12 cellular contexts compared by ENCODE assay signal in the genomic region with DNA sequence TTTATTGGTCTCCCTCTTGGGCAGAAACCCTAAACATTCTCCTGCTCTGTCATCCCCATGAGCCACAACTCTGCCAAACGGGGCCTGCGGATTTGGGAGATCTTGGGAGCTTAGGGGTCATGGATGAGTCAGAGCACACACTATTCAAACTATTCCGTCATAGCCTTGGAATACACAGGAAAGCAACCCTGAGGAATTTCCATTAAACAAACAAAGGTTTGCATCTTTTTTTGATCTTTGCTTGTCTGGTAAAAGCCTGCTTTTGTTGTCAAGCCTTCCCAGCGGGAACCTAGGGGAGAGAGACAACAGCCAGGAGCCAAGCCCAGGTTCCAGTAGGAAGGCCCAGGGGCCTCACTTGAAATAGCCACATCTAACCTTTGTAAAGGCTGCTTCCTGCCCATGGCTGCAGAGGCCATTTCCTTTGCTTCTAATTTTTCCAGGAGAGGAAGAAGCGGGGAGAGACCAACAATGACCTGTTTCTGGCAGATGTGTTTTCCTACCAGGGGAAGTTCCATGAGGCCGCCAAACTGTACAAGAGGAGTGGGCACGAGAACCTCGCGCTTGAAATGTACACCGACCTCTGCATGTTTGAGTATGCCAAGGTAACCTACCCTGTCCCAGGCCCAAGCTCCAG. TPM values are rescaled to one million over a fixed set of nuclear protein-coding genes. Genes with fewer than 3 reads are reported as not detected.
DNase-seq lines count a peak whose midpoint lies in the region; ATAC-seq and TF ChIP-seq lines count a peak whose summit lies in the region.
"Not testable (repeated sequence)": the region's sequence is repeated elsewhere in the genome, so short reads cannot be mapped to it uniquely, and the experiment has no call there.
"Had no signal": no experiment of that assay in that cellular context is flagged by ENCODE, and none has a peak within 500 bp of the region (broad histone marks: within the 10 kb centered on the region; RNA-seq: fewer than 3 reads in every experiment).

No MANE protein-coding gene starts in this region.

- POLR2A ChIA-PET in AG04449 (lab: Yijun Ruan, JAX); HCT116 (lab: Charles Lee): not testable (repeated sequence)

- H3K36me3 Mint-ChIP-seq in nephron (ENCODE audit: low read depth): peaks cover 43% of the 10 kb centered on the region

- H3K27ac ChIP-seq in HCT116 (ENCODE audit: low read depth, low read length) (peak overlapping the region; percentile 63), brain microvascular endothelial cell (peak overlapping the region; percentile 65), smooth muscle cell (ENCODE audit: low read depth) (peak overlapping the region; percentile 94)

- not testable (repeated sequence) for H3K27me3 ChIP-seq in HCT116 (ENCODE audit: insufficient read depth, low read length); brain microvascular endothelial cell (replicated peaks); smooth muscle cell (ENCODE audit: low read depth)

- H3K9ac ChIP-seq in HCT116 (ENCODE audit: low read length): not testable (repeated sequence)
- peak overlapping the region; percentile 60 for H3K9ac ChIP-seq in smooth muscle cell (ENCODE audit: low read depth)

- H4K20me1 ChIP-seq in HCT116 (ENCODE audit: insufficient read depth); smooth muscle cell (ENCODE audit: low read depth): not testable (repeated sequence)

- DNase-seq in AG04449 (ENCODE audit: low read depth, low spot score): peak; percentile 37
- DNase-seq in HCT116 (ENCODE audit: low read depth, low spot score): peak; percentile 32
- peak; percentile 79 for DNase-seq in RPMI7951 (ENCODE audit: low read depth)
- peak; percentile 59 for DNase-seq in brain microvascular endothelial cell
- peak; percentile 81 for DNase-seq in fibroblast of gingiva (ENCODE audit: low read depth)
- peak; percentile 80 for DNase-seq in islet precursor cell
- not testable (repeated sequence) for DNase-seq in smooth muscle cell (lab: John Stamatoyannopoulos, UW; ENCODE audit: unreplicated experiment)

- H3K79me2 ChIP-seq in HCT116 (ENCODE audit: insufficient read depth, low read length); smooth muscle cell (ENCODE audit: low read depth): not testable (repeated sequence)

- in situ Hi-C loops in brain microvascular endothelial cell (cut with HindIII; ENCODE audit: low pct_ligation_motif_present, low sequenced_read_pairs): not testable (repeated sequence)

- H3K9me3 ChIP-seq in HCT116 (ENCODE audit: control insufficient read depth in 1 of 2, insufficient read depth in 1 of 2, low read depth in 1 of 2, low read length in 2 of 2); smooth muscle cell (replicated peaks; ENCODE audit: low read depth): not testable (repeated sequence)

- not testable (repeated sequence) for TF ChIP-seq CTCF in AG04449 (IDR thresholded peaks at IDR 0.05; ENCODE audit: insufficient read depth, low read length, missing control alignments); HCT116 (IDR thresholded peaks at IDR 0.05 in 2 of 3, conservative IDR thresholded peaks at IDR 0.05 in 1 of 3; ENCODE audit: borderline replicate concordance in 1 of 3, insufficient read depth in 1 of 3, low read depth in 2 of 3, low read length in 2 of 3); brain microvascular endothelial cell (IDR thresholded peaks at IDR 0.05; ENCODE audit: low read depth, low read length, missing control alignments); nephron (IDR thresholded peaks at IDR 0.05; ENCODE audit: unreplicated experiment in 3 of 3); smooth muscle cell (IDR thresholded peaks at IDR 0.05; ENCODE audit: borderline replicate concordance, insufficient read depth, poor library complexity, severe bottlenecking)

- CTCF ChIA-PET in AG04449 (lab: Yijun Ruan, JAX): interaction anchor here (0.6 to 10.7 kb wide), 6 partner anchors 107 to 336 kb away, joined by 3 to 164 read pairs (median 3); no protein-coding TSS in a partner anchor
- CTCF ChIA-PET in HCT116 (lab: Charles Lee): not testable (repeated sequence)

- not testable (repeated sequence) for H3K4me3 ChIP-seq in AG04449 (ENCODE audit: low read depth, low read length); HCT116 (replicated peaks in 1 of 2; ENCODE audit: low read depth in 1 of 2, low read length in 2 of 2); brain microvascular endothelial cell (ENCODE audit: low read depth, low read length); smooth muscle cell

- RAD21 ChIA-PET in HCT116 (lab: Charles Lee; ENCODE audit: low non-redundant PET in 1 of 2, low total read pairs in 2 of 2, uncharacterized antibody in 2 of 2, unreplicated experiment in 2 of 2): not testable (repeated sequence)

- H3K4me2 ChIP-seq in HCT116 (ENCODE audit: low read length): peak overlapping the region; percentile 54
- peak overlapping the region; percentile 49 for H3K4me2 ChIP-seq in smooth muscle cell

- intact Hi-C loops in HCT116 (cut with micrococcal nuclease): not testable (repeated sequence)

- not testable (repeated sequence) for TF ChIP-seq RAD21 in HCT116 (IDR thresholded peaks at IDR 0.05; ENCODE audit: low read depth)

- not testable (repeated sequence) for H3K9me3 Mint-ChIP-seq in nephron

- not testable (repeated sequence) for H3K27me3 Mint-ChIP-seq in nephron (ENCODE audit: low read depth)

- H3K27ac Mint-ChIP-seq in nephron: peak overlapping the region in 2 of 3 experiments; percentile 37 to 48

- not testable (repeated sequence) for H3K4me3 Mint-ChIP-seq in nephron

- BruUV-seq in HCT116 (replicated peaks; lab: Mats Ljungman, UMichigan): not testable (repeated sequence)

- not testable (repeated sequence) for H2AFZ ChIP-seq in HCT116 (ENCODE audit: low read depth, low read length, poor library complexity, severe bottlenecking); smooth muscle cell (ENCODE audit: low read depth)

- not testable (repeated sequence) for H3K36me3 ChIP-seq in HCT116 (ENCODE audit: control insufficient read depth in 1 of 2, insufficient read depth in 2 of 2, low read length in 2 of 2); brain microvascular endothelial cell (replicated peaks); smooth muscle cell (ENCODE audit: low read depth)

- H3K9me2 ChIP-seq in HCT116 (ENCODE audit: insufficient read depth): not testable (repeated sequence)

- peak; percentile 79 for ATAC-seq in HCT116

- WGBS in smooth muscle cell (ENCODE audit: low lambda C conversion rate): 44% methylated on average over 10 of the region's 10 CpGs

- H3K4me1 ChIP-seq in HCT116 (ENCODE audit: control insufficient read depth in 1 of 2, insufficient read depth in 2 of 2, low read length in 2 of 2) (peaks cover 9 to 28% of the 10 kb centered on the region in 2 experiments), smooth muscle cell (ENCODE audit: low read depth) (peaks cover 12% of the 10 kb centered on the region)

- peaks cover 27% of the 10 kb centered on the region for H3F3A ChIP-seq in smooth muscle cell (ENCODE audit: low read depth)

- TF ChIP-seq POLR2A in HCT116 (IDR thresholded peaks at IDR 0.05; ENCODE audit: borderline replicate concordance, extremely low read depth, insufficient read depth, insufficient read length): not testable (repeated sequence)

- H3K4me1 Mint-ChIP-seq in nephron: peaks cover 21% of the 10 kb centered on the region

TF ChIP-seq in HCT116, 20 proteins besides CTCF, POLR2A, EP300 and RAD21:
- TF ChIP-seq JUND (IDR thresholded peaks at IDR 0.05) (peak; percentile 43; the same call in 1 of the 2 replicates), TCF7L2 (IDR thresholded peaks at IDR 0.05; ENCODE audit: borderline replicate concordance, extremely low read depth, insufficient read depth, insufficient read length) (peak; percentile 44), FOSL1 (IDR thresholded peaks at IDR 0.05; ENCODE audit: low read depth) (peak; percentile 43; the same call in 1 of the 2 replicates)

RNA-seq across cellular contexts. Expression of a gene that starts 33.3 kb away (rescaled TPM):
- total RNA-seq in HCT116 (2021; ENCODE audit: unreplicated experiment): not detected
- polyA plus RNA-seq in HCT116 (2012): not detected in 2 replicates
- not detected in 2 replicates for total RNA-seq in RPMI7951 (2014; rRNA removed; shearing (Covaris generic))
- total RNA-seq in smooth muscle cell: 0.63 TPM in 1 of 2 replicates, not detected in the other
- not detected in 2 replicates for polyA plus RNA-seq in smooth muscle cell
- total RNA-seq: activated T-helper 17 cell treated with anti-CD3 and anti-CD28 coated beads, Interleukin-2, amount 50 U/mL, for 72 hours; Calu3; mesenteric fat pad; NCI-H460 had no signal

RNA-seq across cellular contexts. Expression of a gene that starts 47.9 kb away (rescaled TPM):
- total RNA-seq in HCT116 (2021; ENCODE audit: unreplicated experiment): not detected
- polyA plus RNA-seq in HCT116 (2012): not detected in 2 replicates
- total RNA-seq in RPMI7951 (2014; rRNA removed; shearing (Covaris generic)): not detected in 2 replicates
- total RNA-seq in smooth muscle cell: not detected in 2 replicates
- not detected in 2 replicates for polyA plus RNA-seq in smooth muscle cell
- total RNA-seq: activated T-helper 17 cell treated with anti-CD3 and anti-CD28 coated beads, Interleukin-2, amount 50 U/mL, for 72 hours; Calu3; mesenteric fat pad; NCI-H460 had no signal

RNA-seq across cellular contexts. Expression of a gene that starts 55.1 kb away (rescaled TPM):
- 21.4 TPM for total RNA-seq in HCT116 (2021; ENCODE audit: unreplicated experiment)
- 16.6 and 18.2 TPM in 2 replicates for polyA plus RNA-seq in HCT116 (2012)
- total RNA-seq in RPMI7951 (2014; rRNA removed; shearing (Covaris generic)): 17.9 and 20.5 TPM in 2 replicates
- total RNA-seq in smooth muscle cell: 17.3 and 17.4 TPM in 2 replicates
- polyA plus RNA-seq in smooth muscle cell: 13.2 and 13.4 TPM in 2 replicates

RNA-seq across cellular contexts. Expression of a gene that starts 55.4 kb away (rescaled TPM):
- 15.7 TPM for total RNA-seq in HCT116 (2021; ENCODE audit: unreplicated experiment)
- 7.9 and 10.2 TPM in 2 replicates for polyA plus RNA-seq in HCT116 (2012)
- total RNA-seq in RPMI7951 (2014; rRNA removed; shearing (Covaris generic)): 26.4 and 37.5 TPM in 2 replicates
- 23.1 and 28.9 TPM in 2 replicates for total RNA-seq in smooth muscle cell
- polyA plus RNA-seq in smooth muscle cell: 26.5 and 26.8 TPM in 2 replicates
